Comparison of ENCODE assay signal across 8 cellular contexts in genomic region chr6:129686941-129687627, GRCh38. TPM values are rescaled to one million over a fixed set of nuclear protein-coding genes. Genes with fewer than 3 reads are reported as not detected.
A peak's percentile ranks its signal among the peaks of the same experiment; 100 is the strongest.
DNase-seq lines count a peak whose midpoint lies in the region; ATAC-seq lines count a peak whose summit lies in the region.

No MANE protein-coding gene starts in this region.

- peak; percentile 77 for ATAC-seq in GM21723 (IDR thresholded peaks at IDR 0.05; ENCODE audit: unreplicated experiment)
- ATAC-seq in left lobe of liver = peak; percentile 48

- DNase-seq in GF-D8 (lab: John Stamatoyannopoulos, UW) (peak; percentile 90), LHCN-M2 (ENCODE audit: low read depth) (peak; percentile 25), left lobe of liver (ENCODE audit: low spot score) (no peak), NCI-H2227 (lab: John Stamatoyannopoulos, UW; ENCODE audit: unreplicated experiment) (no peak), NCI-H774 (lab: John Stamatoyannopoulos, UW) (no peak), mesenteric fat pad (ENCODE audit: low spot score) (no peak)
- DNase-seq in activated T-cell treated with anti-CD3 and anti-CD28 coated beads, Interleukin-2, amount 50 U/mL, for 1 hour = peak; percentile 46

RNA-seq across cellular contexts. Expression of gene ARHGAP18, which starts 22.9 kb away (rescaled TPM):
- 96.8 and 101 TPM in 2 replicates for total RNA-seq in LHCN-M2 (2014; rRNA removed)
- polyA plus RNA-seq in LHCN-M2 (2012) = 18.1 TPM
- 4.7 TPM for total RNA-seq in left lobe of liver
- total RNA-seq in mesenteric fat pad = 24.4 TPM

Comparison
In these comparisons a context has a peak if more than half of its experiments do, and no peak if none do; other contexts are left out.
1. DNase-seq: peak in GF-D8 (single experiment), LHCN-M2 (single experiment) and activated T-cell treated with anti-CD3 and anti-CD28 coated beads, Interleukin-2, amount 50 U/mL, for 1 hour (single experiment); none in left lobe of liver (single experiment), NCI-H2227 (single experiment), NCI-H774 (single experiment) and mesenteric fat pad (single experiment).